8 cellular contexts compared by ENCODE assay signal in genomic region chr1:179141592-179142244, GRCh38. TPM values are rescaled to one million over a fixed set of nuclear protein-coding genes. Genes with fewer than 3 reads are reported as not detected.
DNase-seq lines count a peak whose midpoint lies in the region; ATAC-seq and TF ChIP-seq lines count a peak whose summit lies in the region.

No MANE protein-coding gene starts in this region.

- H3K4me1 ChIP-seq in tibial artery, result peaks cover 0 to 48% (median 5%) of the 10 kb centered on the region in 4 donors

- H3K4me3 Mint-ChIP-seq in stimulated activated memory B cell treated with anti-CD40 and anti-IgM and Interleukin-4, amounts not matched to agents 10 μg/mL and 1 μg/mL and 100 μg/mL, for 72 hours, result no peak overlapping the region

- no peaks in the 10 kb centered on the region for H3K27me3 ChIP-seq in tibial artery

- H3K27ac Mint-ChIP-seq in activated naive CD4-positive, alpha-beta T cell treated with anti-CD3 and anti-CD28 coated beads, Interleukin-2, amount 50 U/mL, for 72 hours, result peak overlapping the region; percentile 74 to 82
- H3K27ac Mint-ChIP-seq in stimulated activated memory B cell treated with anti-CD40 and anti-IgM and Interleukin-4, amounts not matched to agents 10 μg/mL and 1 μg/mL and 100 μg/mL, for 72 hours, result no peak overlapping the region

- peak overlapping the region; percentile 38 to 59 for H3K27ac ChIP-seq in tibial artery

- H3K36me3 Mint-ChIP-seq in activated naive CD4-positive, alpha-beta T cell treated with anti-CD3 and anti-CD28 coated beads, Interleukin-2, amount 50 U/mL, for 72 hours, result peaks cover 0 to 6% of the 10 kb centered on the region in 2 donors
- H3K36me3 Mint-ChIP-seq in stimulated activated memory B cell treated with anti-CD40 and anti-IgM and Interleukin-4, amounts not matched to agents 10 μg/mL and 1 μg/mL and 100 μg/mL, for 72 hours, result peaks cover 17% of the 10 kb centered on the region

- ATAC-seq in HG02610 (IDR thresholded peaks at IDR 0.05; ENCODE audit: unreplicated experiment), result peak; percentile 78
- ATAC-seq in activated naive CD4-positive, alpha-beta T cell treated with anti-CD3 and anti-CD28 coated beads, Interleukin-2, amount 50 U/mL, for 72 hours, result peak; percentile 93 to 97
- ATAC-seq in stimulated activated memory B cell treated with anti-CD40 and anti-IgM and Interleukin-4, amounts not matched to agents 10 μg/mL and 1 μg/mL and 100 μg/mL, for 72 hours, result no peak

- peak overlapping the region; percentile 64 for H3K4me3 ChIP-seq in AG04449 (ENCODE audit: low read depth, low read length)
- H3K4me3 ChIP-seq in tibial artery, result peak overlapping the region; percentile 15 to 47

- H3K9me3 Mint-ChIP-seq in activated naive CD4-positive, alpha-beta T cell treated with anti-CD3 and anti-CD28 coated beads, Interleukin-2, amount 50 U/mL, for 72 hours, result peaks cover 0 to 7% of the 10 kb centered on the region in 2 donors
- no peaks in the 10 kb centered on the region for H3K9me3 Mint-ChIP-seq in stimulated activated memory B cell treated with anti-CD40 and anti-IgM and Interleukin-4, amounts not matched to agents 10 μg/mL and 1 μg/mL and 100 μg/mL, for 72 hours

- H3K9me3 ChIP-seq in tibial artery, result no peaks in the 10 kb centered on the region

- POLR2A ChIA-PET in AG04449 (lab: Yijun Ruan, JAX), result interaction anchor here (0.6 to 1.4 kb wide), 3 partner anchors 15 to 42 kb away, joined by 3 read pairs; no protein-coding TSS in a partner anchor

- intact Hi-C loops in tibial artery (cut with DNase I; ENCODE audit: low total_unique reads), result no loop called here

- no peak for TF ChIP-seq CTCF in AG04449 (IDR thresholded peaks at IDR 0.05; ENCODE audit: insufficient read depth, low read length, missing control alignments)
- no peak for TF ChIP-seq CTCF in tibial artery (IDR thresholded peaks at IDR 0.05)

- H3K36me3 ChIP-seq in tibial artery, result no peaks in the 10 kb centered on the region

- peaks cover 24% of the 10 kb centered on the region for H3K4me1 Mint-ChIP-seq in stimulated activated memory B cell treated with anti-CD40 and anti-IgM and Interleukin-4, amounts not matched to agents 10 μg/mL and 1 μg/mL and 100 μg/mL, for 72 hours

- DNase-seq in AG04449 (ENCODE audit: low read depth, low spot score) (peak; percentile 53), kidney tubule cell (ENCODE audit: low spot score) (peak; percentile 68), tibial artery (no peak), NCI-H2081 (lab: John Stamatoyannopoulos, UW) (no peak), UCSD-AML1 (lab: John Stamatoyannopoulos, UW; ENCODE audit: unreplicated experiment) (no peak)
- DNase-seq in activated naive CD4-positive, alpha-beta T cell treated with anti-CD3 and anti-CD28 coated beads, Interleukin-2, amount 50 U/mL, for 72 hours (ENCODE audit: low spot score in 2 of 2), result no peak

- no peaks in the 10 kb centered on the region for H3K27me3 Mint-ChIP-seq in stimulated activated memory B cell treated with anti-CD40 and anti-IgM and Interleukin-4, amounts not matched to agents 10 μg/mL and 1 μg/mL and 100 μg/mL, for 72 hours

- CTCF ChIA-PET in AG04449 (lab: Yijun Ruan, JAX), result interaction anchor here (0.9 to 1.4 kb wide), 3 partner anchors 9 to 41 kb away, joined by 3 to 4 read pairs (median 3); no protein-coding TSS in a partner anchor

RNA-seq across cellular contexts. Expression of gene TOR3A, which starts 59.8 kb away (rescaled TPM):
- 10 to 100 TPM; 29.2 to 46.4 TPM for total RNA-seq in activated naive CD4-positive, alpha-beta T cell treated with anti-CD3 and anti-CD28 coated beads, Interleukin-2, amount 50 U/mL, for 72 hours

Comparison
In these comparisons a context has a peak if more than half of its experiments do, and no peak if none do; other contexts are left out.
1. DNase-seq: peak in AG04449 (single experiment) and kidney tubule cell (single experiment); none in activated naive CD4-positive, alpha-beta T cell treated with anti-CD3 and anti-CD28 coated beads, Interleukin-2, amount 50 U/mL, for 72 hours (0 of 2), tibial artery (0 of 2), NCI-H2081 (0 of 2) and UCSD-AML1 (single experiment).